Comparison of ENCODE assay signal across 1 cellular context in the genomic region with DNA sequence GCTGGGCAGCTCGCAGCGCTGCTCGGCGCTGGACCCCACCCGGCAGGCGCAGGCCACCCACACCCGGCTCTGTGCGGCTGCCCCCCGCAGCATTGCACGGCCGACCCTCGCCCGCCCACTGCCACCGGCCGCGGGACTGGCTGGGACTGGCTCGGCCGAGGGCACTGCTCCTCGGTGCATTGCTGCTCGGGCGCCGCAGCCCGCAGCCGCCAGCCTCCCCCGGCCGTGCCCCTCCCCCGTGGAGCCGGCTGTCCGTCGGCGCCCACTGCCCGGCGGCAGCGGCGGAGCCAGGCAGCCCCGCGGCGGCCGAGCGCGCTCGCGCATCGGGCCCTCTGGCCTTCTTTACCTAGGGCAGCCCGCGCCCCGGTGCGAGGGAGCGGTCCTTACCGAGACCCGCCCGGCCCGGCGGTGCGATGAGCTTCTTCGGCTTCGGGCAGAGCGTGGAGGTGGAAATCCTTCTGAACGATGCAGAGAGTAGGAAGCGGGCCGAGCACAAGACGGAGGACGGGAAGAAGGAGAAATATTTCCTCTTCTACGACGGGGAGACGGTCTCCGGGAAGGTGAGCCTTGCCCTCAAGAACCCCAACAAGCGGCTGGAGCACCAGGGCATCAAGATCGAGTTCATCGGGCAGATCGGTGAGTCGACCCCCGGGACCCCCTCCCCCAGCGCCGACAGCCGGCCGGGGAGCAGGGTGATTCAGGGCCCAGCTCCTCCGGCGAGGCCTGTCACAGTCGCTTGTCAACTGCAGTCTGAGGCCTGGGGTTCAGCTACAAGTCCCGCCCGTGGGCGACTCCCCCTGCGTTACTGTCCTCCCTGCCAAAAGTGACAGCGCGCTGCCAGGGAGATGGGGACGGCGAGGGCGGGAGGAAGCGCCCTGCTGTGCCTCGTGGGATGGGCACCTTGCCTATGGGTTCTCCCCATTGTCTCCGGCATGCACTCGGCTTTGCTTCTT.
TF ChIP-seq lines count a peak whose summit lies in the region.

No MANE protein-coding gene starts in this region.

TF ChIP-seq in K562, 482 proteins besides CTCF, POLR2A, EP300 and RAD21 (continued from another document):
- no peak; the same call in 1 of the 2 replicates for TF ChIP-seq RFX1 (IDR thresholded peaks at IDR 0.05)
- TF ChIP-seq TAF1 (IDR thresholded peaks at IDR 0.05; ENCODE audit: control insufficient read depth, extremely low read depth, insufficient read depth, low read length, severe bottlenecking), result peak; percentile 18
- TF ChIP-seq POLR2G (IDR thresholded peaks at IDR 0.05; ENCODE audit: low read depth, low read length), result peak; percentile 48; the same call in 1 of the 2 replicates
- no peak for TF ChIP-seq U2AF1 (optimal IDR thresholded peaks at IDR 0.05; ENCODE audit: low read depth, low read length)
- TF ChIP-seq HDAC3 (IDR thresholded peaks at IDR 0.05; ENCODE audit: borderline replicate concordance, partially characterized antibody), result no peak
- no peak for TF ChIP-seq C11orf30 (IDR thresholded peaks at IDR 0.05; ENCODE audit: low read depth)
- TF ChIP-seq, protein P1, sequence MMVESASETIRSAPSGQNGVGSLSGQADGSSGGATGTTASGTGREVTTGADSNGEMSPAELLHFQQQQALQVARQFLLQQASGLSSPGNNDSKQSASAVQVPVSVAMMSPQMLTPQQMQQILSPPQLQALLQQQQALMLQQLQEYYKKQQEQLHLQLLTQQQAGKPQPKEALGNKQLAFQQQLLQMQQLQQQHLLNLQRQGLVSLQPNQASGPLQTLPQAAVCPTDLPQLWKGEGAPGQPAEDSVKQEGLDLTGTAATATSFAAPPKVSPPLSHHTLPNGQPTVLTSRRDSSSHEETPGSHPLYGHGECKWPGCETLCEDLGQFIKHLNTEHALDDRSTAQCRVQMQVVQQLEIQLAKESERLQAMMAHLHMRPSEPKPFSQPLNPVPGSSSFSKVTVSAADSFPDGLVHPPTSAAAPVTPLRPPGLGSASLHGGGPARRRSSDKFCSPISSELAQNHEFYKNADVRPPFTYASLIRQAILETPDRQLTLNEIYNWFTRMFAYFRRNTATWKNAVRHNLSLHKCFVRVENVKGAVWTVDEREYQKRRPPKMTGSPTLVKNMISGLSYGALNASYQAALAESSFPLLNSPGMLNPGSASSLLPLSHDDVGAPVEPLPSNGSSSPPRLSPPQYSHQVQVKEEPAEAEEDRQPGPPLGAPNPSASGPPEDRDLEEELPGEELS (CRISPR knock-in tag; IDR thresholded peaks at IDR 0.05; ENCODE audit: borderline replicate concordance), result no peak
- no peak for TF ChIP-seq ZNF175 (CRISPR knock-in tag; IDR thresholded peaks at IDR 0.05; ENCODE audit: low read depth)
- no peak for TF ChIP-seq STAT5A (IDR thresholded peaks at IDR 0.05; ENCODE audit: borderline replicate concordance, low read length)
- TF ChIP-seq JUN (IDR thresholded peaks at IDR 0.05; ENCODE audit: borderline replicate concordance, low read depth, low read length), result no peak
- no peak for TF ChIP-seq JUN (CRISPR knock-in tag; IDR thresholded peaks at IDR 0.05; ENCODE audit: borderline replicate concordance)
- no peak for TF ChIP-seq TBP (optimal IDR thresholded peaks at IDR 0.05; ENCODE audit: low read depth, low read length)
- 0 out of 2 replicates have a peak, but pooled peaks have one; percentile 41 for TF ChIP-seq GATAD2A (IDR thresholded peaks at IDR 0.05)
- TF ChIP-seq ZNF445 (CRISPR knock-in tag; IDR thresholded peaks at IDR 0.05; ENCODE audit: low read depth), result no peak
- peak; percentile 85; the same call in 1 of the 2 replicates for TF ChIP-seq GATAD2B (IDR thresholded peaks at IDR 0.05; ENCODE audit: borderline replicate concordance)
- TF ChIP-seq, protein P2, sequence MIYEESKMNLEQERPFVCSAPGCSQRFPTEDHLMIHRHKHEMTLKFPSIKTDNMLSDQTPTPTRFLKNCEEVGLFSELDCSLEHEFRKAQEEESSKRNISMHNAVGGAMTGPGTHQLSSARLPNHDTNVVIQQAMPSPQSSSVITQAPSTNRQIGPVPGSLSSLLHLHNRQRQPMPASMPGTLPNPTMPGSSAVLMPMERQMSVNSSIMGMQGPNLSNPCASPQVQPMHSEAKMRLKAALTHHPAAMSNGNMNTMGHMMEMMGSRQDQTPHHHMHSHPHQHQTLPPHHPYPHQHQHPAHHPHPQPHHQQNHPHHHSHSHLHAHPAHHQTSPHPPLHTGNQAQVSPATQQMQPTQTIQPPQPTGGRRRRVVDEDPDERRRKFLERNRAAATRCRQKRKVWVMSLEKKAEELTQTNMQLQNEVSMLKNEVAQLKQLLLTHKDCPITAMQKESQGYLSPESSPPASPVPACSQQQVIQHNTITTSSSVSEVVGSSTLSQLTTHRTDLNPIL (CRISPR knock-in tag; IDR thresholded peaks at IDR 0.05), result no peak
- TF ChIP-seq TCF3 (CRISPR knock-in tag; IDR thresholded peaks at IDR 0.05), result no peak
- TF ChIP-seq ZNF24 (IDR thresholded peaks at IDR 0.05), result no peak
- TF ChIP-seq ZBTB8A (IDR thresholded peaks at IDR 0.05; ENCODE audit: partially characterized antibody), result no peak
- TF ChIP-seq, protein P3, sequence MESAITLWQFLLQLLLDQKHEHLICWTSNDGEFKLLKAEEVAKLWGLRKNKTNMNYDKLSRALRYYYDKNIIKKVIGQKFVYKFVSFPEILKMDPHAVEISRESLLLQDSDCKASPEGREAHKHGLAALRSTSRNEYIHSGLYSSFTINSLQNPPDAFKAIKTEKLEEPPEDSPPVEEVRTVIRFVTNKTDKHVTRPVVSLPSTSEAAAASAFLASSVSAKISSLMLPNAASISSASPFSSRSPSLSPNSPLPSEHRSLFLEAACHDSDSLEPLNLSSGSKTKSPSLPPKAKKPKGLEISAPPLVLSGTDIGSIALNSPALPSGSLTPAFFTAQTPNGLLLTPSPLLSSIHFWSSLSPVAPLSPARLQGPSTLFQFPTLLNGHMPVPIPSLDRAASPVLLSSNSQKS (CRISPR knock-in tag; IDR thresholded peaks at IDR 0.05), result no peak
- TF ChIP-seq, protein P4, sequence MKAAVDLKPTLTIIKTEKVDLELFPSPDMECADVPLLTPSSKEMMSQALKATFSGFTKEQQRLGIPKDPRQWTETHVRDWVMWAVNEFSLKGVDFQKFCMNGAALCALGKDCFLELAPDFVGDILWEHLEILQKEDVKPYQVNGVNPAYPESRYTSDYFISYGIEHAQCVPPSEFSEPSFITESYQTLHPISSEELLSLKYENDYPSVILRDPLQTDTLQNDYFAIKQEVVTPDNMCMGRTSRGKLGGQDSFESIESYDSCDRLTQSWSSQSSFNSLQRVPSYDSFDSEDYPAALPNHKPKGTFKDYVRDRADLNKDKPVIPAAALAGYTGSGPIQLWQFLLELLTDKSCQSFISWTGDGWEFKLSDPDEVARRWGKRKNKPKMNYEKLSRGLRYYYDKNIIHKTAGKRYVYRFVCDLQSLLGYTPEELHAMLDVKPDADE (conservative IDR thresholded peaks at IDR 0.05; ENCODE audit: control insufficient read depth, low read depth, low read length), result peak; percentile 43; the same call in 1 of the 2 replicates
- TF ChIP-seq ZNF507 (tag; conservative IDR thresholded peaks at IDR 0.05), result no peak
